In the genomic region with DNA sequence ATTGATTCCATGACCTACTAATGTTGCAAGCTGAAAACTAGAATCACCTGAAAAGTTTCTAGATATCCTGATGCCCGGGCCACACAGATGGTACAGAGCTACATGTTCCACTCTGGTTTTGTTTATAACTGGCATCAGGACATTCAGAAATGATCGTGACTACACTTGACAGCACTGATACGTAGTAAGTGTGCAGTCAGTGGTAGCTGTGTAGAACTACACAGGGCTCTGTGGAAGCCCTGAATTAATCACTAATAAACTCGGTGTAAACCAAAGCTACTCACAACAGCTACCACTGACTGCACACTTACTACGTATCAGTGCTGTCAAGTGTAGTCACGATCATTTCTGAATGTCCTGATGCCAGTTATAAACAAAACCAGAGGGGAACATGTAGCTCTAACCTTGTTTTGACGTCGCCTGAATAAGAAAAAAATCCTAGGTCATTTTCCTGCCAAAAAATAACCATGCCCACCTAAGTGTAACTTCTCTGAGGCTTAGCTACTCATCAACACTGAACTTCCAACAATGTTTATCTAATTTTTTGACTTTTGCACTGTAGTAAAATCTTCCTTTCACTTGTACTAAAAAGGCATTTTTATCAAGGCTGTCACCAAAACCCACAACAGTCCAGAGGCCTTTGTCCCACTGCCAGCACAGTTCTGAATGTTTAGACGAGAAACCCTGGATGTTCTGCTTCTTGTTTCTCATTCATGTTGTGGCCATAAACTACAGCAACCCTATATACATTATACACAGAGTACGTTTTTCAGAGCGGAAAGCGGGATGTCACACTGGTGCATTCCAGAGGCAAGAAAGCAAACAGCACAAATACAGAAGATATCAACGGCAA, we compare ENCODE assay signal across 11 cellular contexts.
A peak's percentile ranks its signal among the peaks of the same experiment; 100 is the strongest.
DNase-seq lines count a peak whose midpoint lies in the region; ATAC-seq, FAIRE-seq and TF ChIP-seq lines count a peak whose summit lies in the region.
"Had no signal": no experiment of that assay in that cellular context is flagged by ENCODE, and none has a peak within 500 bp of the region (broad histone marks: within the 10 kb centered on the region; RNA-seq: fewer than 3 reads in every experiment).

No MANE protein-coding gene starts in this region.

- peaks cover 13% of the 10 kb centered on the region for H3K9me3 Mint-ChIP-seq in WTC11

- H3K27ac ChIP-seq in heart left ventricle (peak overlapping the region; percentile 29 to 92 (median 64)), pancreas (peak overlapping the region in 2 of 4 donors; percentile 16 to 55)

- no peak for FAIRE-seq in pancreas (lab: Jason Lieb, UNC)
- FAIRE-seq: small intestine had no signal

- H3K27me3 ChIP-seq in heart left ventricle, result no peaks in the 10 kb centered on the region
- no peaks in the 10 kb centered on the region for H3K27me3 ChIP-seq in pancreas

- WGBS in heart left ventricle, 4 donors, result 39 to 50% (median 45%) methylated on average over 13 of the region's 13 CpGs
- WGBS in pancreas, 2 donors, result 59 to 60% methylated on average over 13 of the region's 13 CpGs

- H3K36me3 ChIP-seq in heart left ventricle, result peaks cover 0 to 24% (median 3%) of the 10 kb centered on the region in 9 donors
- H3K36me3 ChIP-seq in pancreas, result no peaks in the 10 kb centered on the region

- peak overlapping the region; percentile 56; the same call in 1 of the 2 replicates for H3K27ac Mint-ChIP-seq in WTC11
- H3K27ac Mint-ChIP-seq: activated CD4-positive, alpha-beta T cell treated with anti-CD3 and anti-CD28 coated beads, Interleukin-2, amount 10 ng/mL, durations not matched to agents 24 days and 14 days; stimulated activated naive CD8-positive, alpha-beta T cell treated with anti-CD3 and anti-CD28 coated beads, Interleukin-15, Interleukin-2, amounts not matched to agents 100 ng/mL and 50 ng/mL, for 24 hours had no signal

- in situ Hi-C loops in ACHN (cut with HindIII; ENCODE audit: low pct_ligation_motif_present, low pct_unique_long_range_greater_than_20kb, low sequenced_read_pairs), result no loop called here
- in situ Hi-C loops in KBM-7 (cut with MboI; ENCODE audit: low pct_unique_long_range_greater_than_20kb, low sequenced_read_pairs), result no loop called here

- ATAC-seq in WTC11, result no peak
- peak; percentile 54 to 73 (median 64) for ATAC-seq in heart left ventricle
- peak in 3 of 4 donors; percentile 14 to 50 (median 31) for ATAC-seq in pancreas

- intact Hi-C loops in heart left ventricle (cut with DNase I), result loop anchor here in 3 of 10 donors (10.0 kb wide), 2 partner anchors 138 to 148 kb away; partner anchors contain the start of gene TGFBR3 (in 2 of the 3)
- intact Hi-C loops in pancreas (cut with DNase I), result no loop called here

- H3K4me1 Mint-ChIP-seq in WTC11, result peaks cover 15% of the 10 kb centered on the region

- CTCF ChIA-PET in WTC11 (lab: Charles Lee), result interaction anchor here (0.7 to 1.4 kb wide), 3 partner anchors 25 to 82 kb away, joined by 4 to 5 read pairs (median 4); no protein-coding TSS in a partner anchor

- H3K4me3 Mint-ChIP-seq in WTC11, result no peak overlapping the region
- H3K4me3 Mint-ChIP-seq: activated CD4-positive, alpha-beta T cell treated with anti-CD3 and anti-CD28 coated beads, Interleukin-2, amount 10 ng/mL, durations not matched to agents 24 days and 14 days; stimulated activated naive CD8-positive, alpha-beta T cell treated with anti-CD3 and anti-CD28 coated beads, Interleukin-15, Interleukin-2, amounts not matched to agents 100 ng/mL and 50 ng/mL, for 24 hours had no signal

- no peak for TF ChIP-seq CTCF in WTC11 (IDR thresholded peaks at IDR 0.05)
- TF ChIP-seq CTCF in heart left ventricle (IDR thresholded peaks at IDR 0.05), result no peak
- TF ChIP-seq CTCF in pancreas (IDR thresholded peaks at IDR 0.05), result no peak

- peak; percentile 31 for DNase-seq in ACHN
- no peak for DNase-seq in WTC11 (ENCODE audit: low spot score)
- no peak for DNase-seq in heart left ventricle
- DNase-seq in pancreas, result no peak
- DNase-seq in KBM-7, result no peak
- DNase-seq in activated CD8-positive, alpha-beta memory T cell treated with anti-CD3 and anti-CD28 coated beads, Interleukin-2, amount 50 U/mL, for 4 hours, result no peak
- no peak for DNase-seq in NCI-H1105 (lab: John Stamatoyannopoulos, UW)
- no peak for DNase-seq in HuH-7.5 (ENCODE audit: low spot score)
- DNase-seq: activated CD4-positive, alpha-beta T cell treated with anti-CD3 and anti-CD28 coated beads, Interleukin-2, amount 10 ng/mL, durations not matched to agents 24 days and 14 days had no signal

- POLR2A ChIA-PET in WTC11 (lab: Charles Lee), result no interaction called here

- peaks cover 0 to 61% (median 24%) of the 10 kb centered on the region in 12 donors for H3K4me1 ChIP-seq in heart left ventricle
- peaks cover 0 to 14% (median 3%) of the 10 kb centered on the region in 3 donors for H3K4me1 ChIP-seq in pancreas

- H3K9me3 ChIP-seq in heart left ventricle (no peaks in the 10 kb centered on the region), pancreas (no peaks in the 10 kb centered on the region)

- H3K36me3 Mint-ChIP-seq in WTC11, result peaks cover 4% of the 10 kb centered on the region; the same call in 1 of the 2 replicates

- no peak for TF ChIP-seq POLR2A in heart left ventricle (IDR thresholded peaks at IDR 0.05)

- no peaks in the 10 kb centered on the region for H3K27me3 Mint-ChIP-seq in WTC11 (ENCODE audit: low read depth)
- H3K27me3 Mint-ChIP-seq: stimulated activated naive CD8-positive, alpha-beta T cell treated with anti-CD3 and anti-CD28 coated beads, Interleukin-15, Interleukin-2, amounts not matched to agents 100 ng/mL and 50 ng/mL, for 24 hours had no signal

- H3K4me3 ChIP-seq in heart left ventricle (no peak overlapping the region), pancreas (no peak overlapping the region)

TF ChIP-seq in WTC11, 78 proteins besides CTCF, POLR2A, EP300 and RAD21 (continues in another document):
- TF ChIP-seq MYBL2 (CRISPR knock-in tag; IDR thresholded peaks at IDR 0.05), result no peak
- no peak for TF ChIP-seq EMX1 (CRISPR knock-in tag; IDR thresholded peaks at IDR 0.05)
- TF ChIP-seq MLX (CRISPR knock-in tag; IDR thresholded peaks at IDR 0.05), result no peak
- no peak for TF ChIP-seq GABPB1 (CRISPR knock-in tag; IDR thresholded peaks at IDR 0.05)
- TF ChIP-seq IRF2 (CRISPR knock-in tag; IDR thresholded peaks at IDR 0.05; ENCODE audit: borderline replicate concordance, low read depth), result no peak
- TF ChIP-seq HMGXB4 (CRISPR knock-in tag; IDR thresholded peaks at IDR 0.05), result no peak
- TF ChIP-seq NFATC4 (CRISPR knock-in tag; IDR thresholded peaks at IDR 0.05), result no peak
- TF ChIP-seq NR1H2 (CRISPR knock-in tag; IDR thresholded peaks at IDR 0.05), result no peak
- no peak for TF ChIP-seq ZNF281 (CRISPR knock-in tag; IDR thresholded peaks at IDR 0.05)
- no peak for TF ChIP-seq TP53 (CRISPR knock-in tag; IDR thresholded peaks at IDR 0.05)
- TF ChIP-seq, protein P1, sequence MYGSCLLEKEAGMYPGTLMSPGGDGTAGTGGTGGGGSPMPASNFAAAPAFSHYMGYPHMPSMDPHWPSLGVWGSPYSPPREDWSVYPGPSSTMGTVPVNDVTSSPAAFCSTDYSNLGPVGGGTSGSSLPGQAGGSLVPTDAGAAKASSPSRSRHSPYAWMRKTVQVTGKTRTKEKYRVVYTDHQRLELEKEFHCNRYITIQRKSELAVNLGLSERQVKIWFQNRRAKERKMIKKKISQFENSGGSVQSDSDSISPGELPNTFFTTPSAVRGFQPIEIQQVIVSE (CRISPR knock-in tag; IDR thresholded peaks at IDR 0.05; ENCODE audit: borderline replicate concordance), result no peak
- TF ChIP-seq SOX15 (CRISPR knock-in tag; IDR thresholded peaks at IDR 0.05), result no peak
- no peak for TF ChIP-seq SP1 (CRISPR knock-in tag; conservative IDR thresholded peaks at IDR 0.05)
- no peak for TF ChIP-seq NR2C2 (CRISPR knock-in tag; IDR thresholded peaks at IDR 0.05)
